ENCODE assay signal across 23 cellular contexts in the genomic region with DNA sequence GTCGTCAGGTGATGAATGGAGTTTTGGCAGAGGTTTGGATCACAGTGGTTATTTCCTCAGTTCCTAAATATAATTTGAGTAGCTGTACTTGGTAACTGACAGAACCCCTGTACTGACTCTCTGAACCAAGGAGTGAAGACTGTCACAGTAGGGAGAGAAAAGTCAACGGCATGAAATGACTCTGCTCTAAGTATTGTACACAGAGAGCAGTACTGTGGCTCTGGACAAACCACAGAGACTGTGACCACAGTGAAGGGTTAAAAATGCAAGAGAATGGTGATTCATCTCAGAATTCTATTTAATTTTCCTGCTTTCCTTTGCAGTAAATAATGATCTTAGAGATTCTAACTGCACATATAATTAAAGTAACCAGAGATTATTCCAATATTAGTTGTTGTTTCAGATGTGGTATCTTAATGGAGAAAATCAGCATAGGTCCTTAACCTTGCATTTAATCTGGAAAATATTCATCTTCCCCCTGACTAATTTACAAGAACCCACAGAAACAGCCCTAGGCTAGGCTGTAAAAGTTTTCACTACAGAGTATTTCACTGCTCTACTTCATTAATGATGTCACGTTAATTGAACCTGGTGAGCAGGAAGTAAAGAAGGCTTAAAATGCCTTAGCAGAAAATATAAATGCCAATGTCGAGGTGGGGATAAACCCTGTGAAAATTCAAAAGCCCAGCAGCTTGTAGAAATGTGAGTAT.
DNase-seq lines count a peak whose midpoint lies in the region; ATAC-seq, FAIRE-seq and TF ChIP-seq lines count a peak whose summit lies in the region.
"Had no signal": no experiment of that assay in that cellular context is flagged by ENCODE, and none has a peak within 500 bp of the region (broad histone marks: within the 10 kb centered on the region; RNA-seq: fewer than 3 reads in every experiment).

No MANE protein-coding gene starts in this region.

- FAIRE-seq in K562 (lab: Jason Lieb, UNC), result no peak
- FAIRE-seq: TTC549 had no signal

- no peaks in the 10 kb centered on the region for H3K27me3 ChIP-seq in K562 (ENCODE audit: control insufficient read depth in 2 of 2, insufficient read depth in 2 of 2, low read length in 2 of 2)
- H3K27me3 ChIP-seq in osteoblast (ENCODE audit: insufficient read depth, low read length), result no peaks in the 10 kb centered on the region

- no peak overlapping the region for H3K4me3 ChIP-seq in K562
- H3K4me3 ChIP-seq in osteoblast (ENCODE audit: insufficient read depth, low read length), result no peak overlapping the region
- H3K4me3 ChIP-seq: coronary artery, left ventricle myocardium inferior had no signal

- CTCF ChIA-PET in K562 (lab: Yijun Ruan, JAX; ENCODE audit: low intra/inter-chr PET ratio), result no interaction called here

- no TSS peak for BruUV-seq in K562 (replicated peaks; lab: Mats Ljungman, UMichigan)

- no peaks in the 10 kb centered on the region for H3K9me1 ChIP-seq in K562 (ENCODE audit: control insufficient read depth, insufficient read depth, low read length)

- no peak overlapping the region for H2AFZ ChIP-seq in K562 (ENCODE audit: low read depth, low read length)
- no peak overlapping the region for H2AFZ ChIP-seq in osteoblast (ENCODE audit: low read length)
- H2AFZ ChIP-seq: parathyroid adenoma had no signal

- POLR2A ChIA-PET in K562 (lab: Yijun Ruan, JAX), result interaction anchor here (0.5 to 1.3 kb wide), 4 partner anchors 8 to 83 kb away, joined by 3 to 6 read pairs (median 3); no protein-coding TSS in a partner anchor

- H3K9ac ChIP-seq in K562 (ENCODE audit: insufficient read depth in 1 of 2, low read depth in 2 of 2, low read length in 2 of 2), result no peak overlapping the region
- H3K9ac ChIP-seq: parathyroid adenoma had no signal

- no peaks in the 10 kb centered on the region; the same call in 1 of the 2 replicates for H3K9me3 ChIP-seq in K562 (replicated peaks; ENCODE audit: control insufficient read depth, insufficient read depth, low read depth, low read length)
- H3K9me3 ChIP-seq in osteoblast (ENCODE audit: low read depth, low read length), result no peaks in the 10 kb centered on the region

- peak; percentile 0 for DNase-seq in ELR (ENCODE audit: low read depth)
- peak; percentile 42 for DNase-seq in HT1080 (ENCODE audit: low read depth)
- peak; percentile 18 to 27 (median 22) for DNase-seq in K562 (ENCODE audit: extremely low read depth in 1 of 4, low spot score in 3 of 4)
- DNase-seq in NCI-H524 treated with DMSO at 0.1 percent for 48 hours (lab: John Stamatoyannopoulos, UW), result no peak
- DNase-seq in NCI-H2029 treated with DMSO at 0.1 percent for 48 hours (lab: John Stamatoyannopoulos, UW), result no peak
- DNase-seq in osteoblast (ENCODE audit: insufficient read length, low spot score, missing footprints), result no peak
- no peak for DNase-seq in T-helper 9 cell
- DNase-seq: activated T-cell treated with anti-CD3 and anti-CD28 coated beads, Interleukin-2, amount 50 U/mL, for 24 hours; AML-193; DMS53; endodermal cell; head of caudate nucleus; left ventricle myocardium inferior; midbrain; NCI-H1436 treated with DMSO at 0.1 percent for 48 hours; NCI-H510A treated with DMSO at 0.1 percent for 48 hours; SHP77 treated with DMSO at 0.1 percent for 48 hours; stimulated activated CD4-positive, alpha-beta T cell treated with anti-CD3 and anti-CD28 coated beads, Interleukin-15, amount 100 ng/mL, for 24 hours had no signal

- intact Hi-C loops in K562 (cut with micrococcal nuclease), result loop anchor here (5.0 kb wide), 2 partner anchors 91 to 111 kb away; no protein-coding TSS in a partner anchor

- no peak overlapping the region for H3K4me2 ChIP-seq in K562 (ENCODE audit: insufficient read depth, low read length)
- no peak overlapping the region for H3K4me2 ChIP-seq in osteoblast (ENCODE audit: insufficient read depth, low read length)

- TF ChIP-seq POLR2A in K562 (conservative IDR thresholded peaks at IDR 0.05), result no peak

- in situ Hi-C loops in K562 (cut with MboI), result no loop called here

- WGBS in K562 (ENCODE audit: insufficient coverage, low coverage, missing lambda C conversion rate), result under 1% methylated on average over 4 of the region's 4 CpGs

- H3K36me3 ChIP-seq in K562 (ENCODE audit: control insufficient read depth, insufficient read depth, low read length) (no peaks in the 10 kb centered on the region), osteoblast (ENCODE audit: insufficient read depth, low read length) (no peaks in the 10 kb centered on the region)
- H3K36me3 ChIP-seq: left ventricle myocardium inferior had no signal

- no peak for TF ChIP-seq CTCF in K562 (IDR thresholded peaks at IDR 0.05 in 2 of 3, conservative IDR thresholded peaks at IDR 0.05 in 1 of 3; ENCODE audit: insufficient read depth in 2 of 3, low read depth in 1 of 3, low read length in 3 of 3)
- no peak for TF ChIP-seq CTCF in osteoblast (IDR thresholded peaks at IDR 0.05; ENCODE audit: extremely low read depth, low read depth, low read length)

- H3K79me2 ChIP-seq in K562 (ENCODE audit: control insufficient read depth, insufficient read depth, low read length), result no peaks in the 10 kb centered on the region
- H3K79me2 ChIP-seq in osteoblast (ENCODE audit: insufficient read depth, low read length), result no peaks in the 10 kb centered on the region
- H3K79me2 ChIP-seq: parathyroid adenoma had no signal

- ATAC-seq in HG02610 (IDR thresholded peaks at IDR 0.05; ENCODE audit: unreplicated experiment) (peak; percentile 87), K562 (peak; percentile 72)
- ATAC-seq: sciatic nerve had no signal

- H3K4me1 ChIP-seq in K562 (replicated peaks in 1 of 2; ENCODE audit: control insufficient read depth in 2 of 2, insufficient read depth in 2 of 2, low read length in 2 of 2) (no peaks in the 10 kb centered on the region), osteoblast (ENCODE audit: insufficient read depth, low read length) (no peaks in the 10 kb centered on the region)
- H3K4me1 ChIP-seq: left ventricle myocardium inferior, parathyroid adenoma had no signal

- no peak for TF ChIP-seq EP300 in K562 (IDR thresholded peaks at IDR 0.05; ENCODE audit: low read length)

- H4K20me1 ChIP-seq in K562 (replicated peaks; ENCODE audit: control insufficient read depth, insufficient read depth, low read length) (no peaks in the 10 kb centered on the region), osteoblast (ENCODE audit: insufficient read depth, low read length) (no peaks in the 10 kb centered on the region)

- TF ChIP-seq RAD21 in K562 (CRISPR knock-in tag; conservative IDR thresholded peaks at IDR 0.05 in 1 of 2, IDR thresholded peaks at IDR 0.05 in 1 of 2), result no peak

- H3K27ac ChIP-seq in K562 (ENCODE audit: extremely low read depth, low read depth, low read length) (no peak overlapping the region), osteoblast (ENCODE audit: low read depth, low read length) (no peak overlapping the region)
- H3K27ac ChIP-seq: coronary artery, left ventricle myocardium inferior, parathyroid adenoma had no signal

TF ChIP-seq in K562, 482 proteins besides CTCF, POLR2A, EP300 and RAD21:
- TF ChIP-seq SPI1 (IDR thresholded peaks at IDR 0.05; ENCODE audit: borderline replicate concordance, low read depth, low read length) (no peak), GATA2 (CRISPR knock-in tag; IDR thresholded peaks at IDR 0.05) (no peak), SMAD2 (IDR thresholded peaks at IDR 0.05; ENCODE audit: low read depth, low read length) (no peak), HNRNPLL (IDR thresholded peaks at IDR 0.05; ENCODE audit: low read depth, low read length, poor library complexity, severe bottlenecking) (no peak)

Comparison
In these comparisons a context has a peak if more than half of its experiments do, and no peak if none do; other contexts are left out.
1. DNase-seq: peak in ELR (single experiment), HT1080 (single experiment) and K562 (4 of 4); none in NCI-H524 treated with DMSO at 0.1 percent for 48 hours (single experiment), NCI-H2029 treated with DMSO at 0.1 percent for 48 hours (single experiment), osteoblast (single experiment) and T-helper 9 cell (single experiment).